Comparison of ENCODE assay signal across 20 cellular contexts in genomic region chr18:59379772-59380530, GRCh38.
"Had no signal": no experiment of that assay in that cellular context is flagged by ENCODE, and none has a peak within 500 bp of the region (broad histone marks: within the 10 kb centered on the region; RNA-seq: fewer than 3 reads in every experiment).

No MANE protein-coding gene starts in this region.

- H3K4me1 Mint-ChIP-seq: activated CD4-positive, alpha-beta T cell treated with anti-CD3 and anti-CD28 coated beads, Interleukin-2, amount 10 ng/mL, durations not matched to agents 7 days and 5 days; immature natural killer cell; natural killer cell; stimulated activated effector memory CD8-positive, alpha-beta T cell treated with anti-CD3 and anti-CD28 coated beads, Interleukin-12 subunit alpha, Interleukin-12 subunit beta, amount 100 ng/mL, for 72 hours had no signal

- DNase-seq: activated CD4-positive, alpha-beta T cell treated with anti-CD3 and anti-CD28 coated beads, Interleukin-2, amount 10 ng/mL, durations not matched to agents 7 days and 5 days; activated CD8-positive, alpha-beta memory T cell treated with anti-CD3 and anti-CD28 coated beads, Interleukin-2, amount 50 U/mL, for 4 hours; activated naive CD4-positive, alpha-beta T cell treated with anti-CD3 and anti-CD28 coated beads for 36 hours; activated T-cell treated with anti-CD3 and anti-CD28 coated beads, Interleukin-2, amount 50 U/mL, for 4 hours; dermis blood vessel endothelial cell; effector memory CD4-positive, alpha-beta T cell; heart right ventricle; immature natural killer cell; left ventricle myocardium superior; mesendoderm; natural killer cell; sigmoid colon; stimulated activated CD4-positive, alpha-beta T cell treated with anti-CD3 and anti-CD28 coated beads, Interleukin-4, amount 100 ng/mL, for 24 hours; stomach; T1000 had no signal

- H3K9me3 ChIP-seq: ascending aorta, breast epithelium, esophagus muscularis mucosa, heart right ventricle, sigmoid colon, stomach had no signal

- H3K4me3 Mint-ChIP-seq: activated CD4-positive, alpha-beta T cell treated with anti-CD3 and anti-CD28 coated beads, Interleukin-2, amount 10 ng/mL, durations not matched to agents 7 days and 5 days; activated naive CD4-positive, alpha-beta T cell treated with anti-CD3 and anti-CD28 coated beads for 36 hours; activated T-cell treated with anti-CD3 and anti-CD28 coated beads, Interleukin-2, amount 50 U/mL, for 4 hours; immature natural killer cell; natural killer cell; stimulated activated effector memory CD8-positive, alpha-beta T cell treated with anti-CD3 and anti-CD28 coated beads, Interleukin-12 subunit alpha, Interleukin-12 subunit beta, amount 100 ng/mL, for 72 hours; type B pancreatic cell had no signal

- H3K4me3 ChIP-seq: ascending aorta, breast epithelium, esophagus muscularis mucosa, heart right ventricle, sigmoid colon, stomach had no signal

- H3K4me1 ChIP-seq: ascending aorta, breast epithelium, esophagus muscularis mucosa, sigmoid colon, stomach had no signal

- H3K36me3 Mint-ChIP-seq: immature natural killer cell; natural killer cell; stimulated activated effector memory CD8-positive, alpha-beta T cell treated with anti-CD3 and anti-CD28 coated beads, Interleukin-12 subunit alpha, Interleukin-12 subunit beta, amount 100 ng/mL, for 72 hours had no signal

- ATAC-seq: activated T-cell treated with anti-CD3 and anti-CD28 coated beads, Interleukin-2, amount 50 U/mL, for 4 hours; heart right ventricle; left ventricle myocardium superior; natural killer cell; stimulated activated effector memory CD8-positive, alpha-beta T cell treated with anti-CD3 and anti-CD28 coated beads, Interleukin-12 subunit alpha, Interleukin-12 subunit beta, amount 100 ng/mL, for 72 hours had no signal

- H3K9me3 Mint-ChIP-seq: activated CD4-positive, alpha-beta T cell treated with anti-CD3 and anti-CD28 coated beads, Interleukin-2, amount 10 ng/mL, durations not matched to agents 7 days and 5 days; activated naive CD4-positive, alpha-beta T cell treated with anti-CD3 and anti-CD28 coated beads for 36 hours; activated T-cell treated with anti-CD3 and anti-CD28 coated beads, Interleukin-2, amount 50 U/mL, for 4 hours; natural killer cell; stimulated activated effector memory CD8-positive, alpha-beta T cell treated with anti-CD3 and anti-CD28 coated beads, Interleukin-12 subunit alpha, Interleukin-12 subunit beta, amount 100 ng/mL, for 72 hours; type B pancreatic cell had no signal

- H3K27ac Mint-ChIP-seq: activated CD4-positive, alpha-beta T cell treated with anti-CD3 and anti-CD28 coated beads, Interleukin-2, amount 10 ng/mL, durations not matched to agents 7 days and 5 days; activated naive CD4-positive, alpha-beta T cell treated with anti-CD3 and anti-CD28 coated beads for 36 hours; immature natural killer cell; natural killer cell; stimulated activated effector memory CD8-positive, alpha-beta T cell treated with anti-CD3 and anti-CD28 coated beads, Interleukin-12 subunit alpha, Interleukin-12 subunit beta, amount 100 ng/mL, for 72 hours; type B pancreatic cell had no signal

- H3K27me3 ChIP-seq: ascending aorta, breast epithelium, esophagus muscularis mucosa, sigmoid colon had no signal

- H3K27ac ChIP-seq: ascending aorta, breast epithelium, esophagus muscularis mucosa, heart right ventricle, sigmoid colon, stomach had no signal
